Comparison of ENCODE assay signal across 17 cellular contexts in genomic region chr19:48772503-48772953, GRCh38. TPM values are rescaled to one million over a fixed set of nuclear protein-coding genes. Genes with fewer than 3 reads are reported as not detected.
DNase-seq lines count a peak whose midpoint lies in the region; ATAC-seq and TF ChIP-seq lines count a peak whose summit lies in the region.
"Had no signal": no experiment of that assay in that cellular context is flagged by ENCODE, and none has a peak within 500 bp of the region (broad histone marks: within the 10 kb centered on the region; RNA-seq: fewer than 3 reads in every experiment).

No MANE protein-coding gene starts in this region.

- TF ChIP-seq CTCF in adrenal gland (IDR thresholded peaks at IDR 0.05), result no peak
- TF ChIP-seq CTCF in GM10248 (IDR thresholded peaks at IDR 0.05; ENCODE audit: control extremely low read depth, extremely low read depth, low read depth, missing control alignments), result no peak

- H3K4me1 Mint-ChIP-seq in activated T-helper 2 cell treated with anti-CD3 and anti-CD28 coated beads, Interferon-gamma antibody, Interleukin-2, Interleukin-4, amounts not matched to agents 10 μg/mL and 5 μg/mL and 100 μg/mL, durations not matched to agents 14 hours and 24 hours and 36 hours (ENCODE audit: low read depth), result no peaks in the 10 kb centered on the region
- H3K4me1 Mint-ChIP-seq: activated CD4-positive, alpha-beta T cell treated with anti-CD3 and anti-CD28 coated beads, Interleukin-2, amount 10 ng/mL, durations not matched to agents 24 days and 14 days; stimulated activated memory B cell treated with anti-CD40 and anti-IgM and Interleukin-4, amounts not matched to agents 10 μg/mL and 1 μg/mL and 100 μg/mL, for 72 hours had no signal

- H3K4me1 ChIP-seq in adrenal gland (replicated peaks in 1 of 2), result peaks cover 15 to 22% of the 10 kb centered on the region in 2 donors

- peak; percentile 87 to 98 (median 96) for DNase-seq in adrenal gland
- DNase-seq in left cardiac atrium, result peak; percentile 58
- peak; percentile 19 for DNase-seq in renal cortical epithelial cell (ENCODE audit: low read depth)
- no peak for DNase-seq in GM10248 (ENCODE audit: extremely low spot score)
- DNase-seq in stimulated activated naive CD4-positive, alpha-beta T cell (lab: John Stamatoyannopoulos, UW), result no peak
- DNase-seq in activated T-helper 2 cell treated with anti-CD3 and anti-CD28 coated beads, Interferon-gamma antibody, Interleukin-2, Interleukin-4, amounts not matched to agents 10 μg/mL and 5 μg/mL and 100 μg/mL, durations not matched to agents 14 hours and 24 hours and 36 hours (ENCODE audit: low spot score), result no peak
- DNase-seq: activated CD4-positive, alpha-beta T cell treated with anti-CD3 and anti-CD28 coated beads, Interleukin-2, amount 10 ng/mL, durations not matched to agents 24 days and 14 days; activated T-cell treated with anti-CD3 and anti-CD28 coated beads, Interleukin-2, amount 50 U/mL, for 24 hours; NCI-H2107; stimulated activated CD4-positive, alpha-beta T cell treated with anti-CD3 and anti-CD28 coated beads, Interleukin-4, amount 100 ng/mL, for 4 hours; T-helper 9 cell had no signal

- TF ChIP-seq POLR2A in adrenal gland (IDR thresholded peaks at IDR 0.05), result peak in 1 of 2 donors; percentile 50

- peak overlapping the region; percentile 48 to 91 (median 90) for H3K27ac ChIP-seq in adrenal gland
- H3K27ac ChIP-seq: BLaER1 had no signal

- no peak overlapping the region for H3K27ac Mint-ChIP-seq in activated T-helper 2 cell treated with anti-CD3 and anti-CD28 coated beads, Interferon-gamma antibody, Interleukin-2, Interleukin-4, amounts not matched to agents 10 μg/mL and 5 μg/mL and 100 μg/mL, durations not matched to agents 14 hours and 24 hours and 36 hours
- H3K27ac Mint-ChIP-seq: activated CD4-positive, alpha-beta T cell treated with anti-CD3 and anti-CD28 coated beads, Interleukin-2, amount 10 ng/mL, durations not matched to agents 24 days and 14 days; activated T-cell treated with anti-CD3 and anti-CD28 coated beads, Interleukin-2, amount 50 U/mL, for 24 hours; progenitor cell of endocrine pancreas; stimulated activated memory B cell treated with anti-CD40 and anti-IgM and Interleukin-4, amounts not matched to agents 10 μg/mL and 1 μg/mL and 100 μg/mL, for 72 hours had no signal

- peak in 1 of 2 donors; percentile 48 for ATAC-seq in left cardiac atrium
- ATAC-seq: GM12878; stimulated activated memory B cell treated with anti-CD40 and anti-IgM and Interleukin-4, amounts not matched to agents 10 μg/mL and 1 μg/mL and 100 μg/mL, for 72 hours had no signal

- no peaks in the 10 kb centered on the region for H3K9me3 ChIP-seq in adrenal gland (replicated peaks in 1 of 3)
- H3K9me3 ChIP-seq: BLaER1 had no signal

- intact Hi-C loops in adrenal gland (cut with DNase I), result no loop called here
- intact Hi-C loops in left cardiac atrium (cut with DNase I), result no loop called here
- intact Hi-C loops in activated T-helper 2 cell treated with anti-CD3 and anti-CD28 coated beads, Interferon-gamma antibody, Interleukin-2, Interleukin-4, amounts not matched to agents 10 μg/mL and 5 μg/mL and 100 μg/mL, durations not matched to agents 14 hours and 24 hours and 36 hours (cut with micrococcal nuclease), result no loop called here

- peaks cover 12% of the 10 kb centered on the region for H3K27me3 Mint-ChIP-seq in activated T-helper 2 cell treated with anti-CD3 and anti-CD28 coated beads, Interferon-gamma antibody, Interleukin-2, Interleukin-4, amounts not matched to agents 10 μg/mL and 5 μg/mL and 100 μg/mL, durations not matched to agents 14 hours and 24 hours and 36 hours (ENCODE audit: low read depth)

- CTCF ChIA-PET in GM10248 (lab: Yijun Ruan, JAX), result no interaction called here

- POLR2A ChIA-PET in GM10248 (lab: Yijun Ruan, JAX), result no interaction called here

- no peaks in the 10 kb centered on the region for H3K36me3 Mint-ChIP-seq in activated T-helper 2 cell treated with anti-CD3 and anti-CD28 coated beads, Interferon-gamma antibody, Interleukin-2, Interleukin-4, amounts not matched to agents 10 μg/mL and 5 μg/mL and 100 μg/mL, durations not matched to agents 14 hours and 24 hours and 36 hours (ENCODE audit: low read depth)
- H3K36me3 Mint-ChIP-seq: stimulated activated memory B cell treated with anti-CD40 and anti-IgM and Interleukin-4, amounts not matched to agents 10 μg/mL and 1 μg/mL and 100 μg/mL, for 72 hours had no signal

- H3K4me3 Mint-ChIP-seq in activated T-helper 2 cell treated with anti-CD3 and anti-CD28 coated beads, Interferon-gamma antibody, Interleukin-2, Interleukin-4, amounts not matched to agents 10 μg/mL and 5 μg/mL and 100 μg/mL, durations not matched to agents 14 hours and 24 hours and 36 hours (ENCODE audit: low read depth), result no peak overlapping the region
- H3K4me3 Mint-ChIP-seq: activated CD4-positive, alpha-beta T cell treated with anti-CD3 and anti-CD28 coated beads, Interleukin-2, amount 10 ng/mL, durations not matched to agents 24 days and 14 days; activated T-cell treated with anti-CD3 and anti-CD28 coated beads, Interleukin-2, amount 50 U/mL, for 24 hours; stimulated activated memory B cell treated with anti-CD40 and anti-IgM and Interleukin-4, amounts not matched to agents 10 μg/mL and 1 μg/mL and 100 μg/mL, for 72 hours had no signal

- no peaks in the 10 kb centered on the region for H3K9me3 Mint-ChIP-seq in activated T-helper 2 cell treated with anti-CD3 and anti-CD28 coated beads, Interferon-gamma antibody, Interleukin-2, Interleukin-4, amounts not matched to agents 10 μg/mL and 5 μg/mL and 100 μg/mL, durations not matched to agents 14 hours and 24 hours and 36 hours
- H3K9me3 Mint-ChIP-seq: activated CD4-positive, alpha-beta T cell treated with anti-CD3 and anti-CD28 coated beads, Interleukin-2, amount 10 ng/mL, durations not matched to agents 24 days and 14 days; activated T-cell treated with anti-CD3 and anti-CD28 coated beads, Interleukin-2, amount 50 U/mL, for 24 hours; stimulated activated memory B cell treated with anti-CD40 and anti-IgM and Interleukin-4, amounts not matched to agents 10 μg/mL and 1 μg/mL and 100 μg/mL, for 72 hours had no signal

- WGBS in adrenal gland, 4 donors, result 25 to 54% (median 29%) methylated on average over 13 of the region's 13 CpGs

- H3K27me3 ChIP-seq in adrenal gland, result no peaks in the 10 kb centered on the region
- H3K27me3 ChIP-seq: BLaER1 had no signal

- H3K4me3 ChIP-seq in adrenal gland, result no peak overlapping the region
- H3K4me3 ChIP-seq: BLaER1, GM12878 had no signal

- H3K36me3 ChIP-seq in adrenal gland (replicated peaks in 1 of 2), result no peaks in the 10 kb centered on the region
- H3K36me3 ChIP-seq: BLaER1 had no signal

RNA-seq across cellular contexts. Expression of gene FGF21, which starts 17.2 kb away (rescaled TPM):
- not detected for total RNA-seq in adrenal gland
- not detected for polyA plus RNA-seq in adrenal gland
- not detected for total RNA-seq in left cardiac atrium
- not detected in 2 replicates for total RNA-seq in renal cortical epithelial cell
- not detected in 2 replicates for total RNA-seq in activated T-helper 2 cell treated with anti-CD3 and anti-CD28 coated beads, Interferon-gamma antibody, Interleukin-2, Interleukin-4, amounts not matched to agents 10 μg/mL and 5 μg/mL and 100 μg/mL, durations not matched to agents 14 hours and 24 hours and 36 hours
- total RNA-seq: activated CD4-positive, alpha-beta T cell treated with anti-CD3 and anti-CD28 coated beads, Interleukin-2, amount 10 ng/mL, durations not matched to agents 24 days and 14 days; Daoy; GM12878; M059J; progenitor cell of endocrine pancreas had no signal
- polyA plus RNA-seq: GM12878 had no signal

RNA-seq across cellular contexts. Expression of gene FUT1, which starts 20.1 kb away (rescaled TPM):
- total RNA-seq in adrenal gland (1 to 10 TPM; 1.4 to 4.5 (median 2.4) TPM), left cardiac atrium (1 to 10 TPM; 2.1 to 3.5 TPM), renal cortical epithelial cell (0.05 and 3.0 TPM in 2 replicates)
- polyA plus RNA-seq in adrenal gland, result 1 to 10 TPM; 1.2 to 1.9 (median 1.7) TPM
- 0.27 and 0.64 TPM in 2 replicates for total RNA-seq in activated T-helper 2 cell treated with anti-CD3 and anti-CD28 coated beads, Interferon-gamma antibody, Interleukin-2, Interleukin-4, amounts not matched to agents 10 μg/mL and 5 μg/mL and 100 μg/mL, durations not matched to agents 14 hours and 24 hours and 36 hours
- total RNA-seq: Daoy, GM12878 had no signal

RNA-seq across cellular contexts. Expression of gene IZUMO1, which starts 25.8 kb away (rescaled TPM):
- total RNA-seq in adrenal gland, result 1 to 10 TPM in 3 of 8 donors, under 1 TPM in 2, not detected in 3; 0.70 to 2.9 (median 1.8) TPM
- 1 to 10 TPM in 2 of 3 donors, under 1 TPM in 1; 0.59 to 1.2 (median 1.2) TPM for polyA plus RNA-seq in adrenal gland
- under 1 TPM; 0.29 to 0.92 TPM for total RNA-seq in left cardiac atrium
- total RNA-seq in renal cortical epithelial cell, result not detected in 2 replicates
- total RNA-seq in activated T-helper 2 cell treated with anti-CD3 and anti-CD28 coated beads, Interferon-gamma antibody, Interleukin-2, Interleukin-4, amounts not matched to agents 10 μg/mL and 5 μg/mL and 100 μg/mL, durations not matched to agents 14 hours and 24 hours and 36 hours, result 0.21 TPM in 1 of 2 replicates, not detected in the other
- total RNA-seq: Daoy, GM12878, M059J had no signal
- polyA plus RNA-seq: GM12878 had no signal

RNA-seq across cellular contexts. Expression of gene RASIP1, which starts 32.1 kb away (rescaled TPM):
- total RNA-seq in adrenal gland (10 to 100 TPM; 13.3 to 23.1 (median 16.7) TPM), left cardiac atrium (10 to 100 TPM; 14.9 to 23.8 TPM), renal cortical epithelial cell (0.50 and 0.69 TPM in 2 replicates)
- polyA plus RNA-seq in adrenal gland, result 10 to 100 TPM in 2 of 3 donors, 1 to 10 TPM in 1; 5.1 to 38.9 (median 34.6) TPM
- 0.57 and 1.0 TPM in 2 replicates for total RNA-seq in activated T-helper 2 cell treated with anti-CD3 and anti-CD28 coated beads, Interferon-gamma antibody, Interleukin-2, Interleukin-4, amounts not matched to agents 10 μg/mL and 5 μg/mL and 100 μg/mL, durations not matched to agents 14 hours and 24 hours and 36 hours
- polyA plus RNA-seq: GM12878 had no signal

RNA-seq across cellular contexts. Expression of gene BCAT2, which starts 38.3 kb away (rescaled TPM):
- total RNA-seq in adrenal gland (100 to 1,000 TPM in 7 of 8 donors, 10 to 100 TPM in 1; 81.9 to 163 (median 117) TPM), left cardiac atrium (10 to 100 TPM; 29.8 to 37.7 TPM), renal cortical epithelial cell (27.2 and 37.3 TPM in 2 replicates)
- polyA plus RNA-seq in adrenal gland, result 100 to 1,000 TPM in 1 of 3 donors, 10 to 100 TPM in 2; 82.9 to 114 (median 87.6) TPM
- total RNA-seq in activated T-helper 2 cell treated with anti-CD3 and anti-CD28 coated beads, Interferon-gamma antibody, Interleukin-2, Interleukin-4, amounts not matched to agents 10 μg/mL and 5 μg/mL and 100 μg/mL, durations not matched to agents 14 hours and 24 hours and 36 hours, result 87.9 and 88.9 TPM in 2 replicates

Comparison
In these comparisons a context has a peak if more than half of its experiments do, and no peak if none do; other contexts are left out.
1. DNase-seq: peak in adrenal gland (7 of 7), left cardiac atrium (single experiment) and renal cortical epithelial cell (single experiment); none in GM10248 (single experiment), stimulated activated naive CD4-positive, alpha-beta T cell (0 of 6) and activated T-helper 2 cell treated with anti-CD3 and anti-CD28 coated beads, Interferon-gamma antibody, Interleukin-2, Interleukin-4, amounts not matched to agents 10 μg/mL and 5 μg/mL and 100 μg/mL, durations not matched to agents 14 hours and 24 hours and 36 hours (single experiment).